9 cellular contexts compared by ENCODE assay signal in genomic region chr3:148992635-148993230, GRCh38. TPM values are rescaled to one million over a fixed set of nuclear protein-coding genes. Genes with fewer than 3 reads are reported as not detected.
DNase-seq lines count a peak whose midpoint lies in the region; ATAC-seq, FAIRE-seq and TF ChIP-seq lines count a peak whose summit lies in the region.
"Had no signal": no experiment of that assay in that cellular context is flagged by ENCODE, and none has a peak within 500 bp of the region (broad histone marks: within the 10 kb centered on the region; RNA-seq: fewer than 3 reads in every experiment).

No MANE protein-coding gene starts in this region.

- no peak for TF ChIP-seq POLR2A in esophagus squamous epithelium (IDR thresholded peaks at IDR 0.05)

- 88 to 93% methylated on average over 8 to 9 of the region's 10 CpGs for WGBS in esophagus squamous epithelium, 2 donors

- DNase-seq in GM06990 (ENCODE audit: extremely low read depth, insufficient read length) (no peak), Panc1 (ENCODE audit: low read depth, low spot score) (no peak), esophagus squamous epithelium (lab: John Stamatoyannopoulos, UW) (no peak), retinal pigment epithelial cell (ENCODE audit: low read depth) (no peak), RCC 7860 (ENCODE audit: low spot score) (no peak), A172 (ENCODE audit: low spot score) (no peak)
- DNase-seq: NCI-H226 had no signal

- intact Hi-C loops in Panc1 (cut with micrococcal nuclease; ENCODE audit: unreplicated experiment) (no loop called here), esophagus squamous epithelium (cut with DNase I) (no loop called here)

- POLR2A ChIA-PET in Panc1 (lab: Charles Lee): no interaction called here

- H3K9me3 ChIP-seq in Panc1 (ENCODE audit: control insufficient read depth, insufficient read depth, low read depth, low read length) (no peaks in the 10 kb centered on the region), esophagus squamous epithelium (no peaks in the 10 kb centered on the region)

- FAIRE-seq in RCC 7860 (lab: Jason Lieb, UNC): no peak

- H3K27me3 ChIP-seq in GM06990 (replicated peaks; ENCODE audit: control insufficient read depth, insufficient read depth, low read length) (no peaks in the 10 kb centered on the region), Panc1 (ENCODE audit: control insufficient read depth, insufficient read depth, low read length) (no peaks in the 10 kb centered on the region), esophagus squamous epithelium (no peaks in the 10 kb centered on the region)

- H3K4me3 ChIP-seq in GM06990 (replicated peaks; ENCODE audit: low read depth, low read length): peak overlapping the region; percentile 87
- peak overlapping the region; percentile 66 to 71 for H3K4me3 ChIP-seq in Panc1 (ENCODE audit: low read depth in 2 of 2, low read length in 2 of 2)
- peak overlapping the region; percentile 76 to 97 (median 95) for H3K4me3 ChIP-seq in esophagus squamous epithelium
- peak overlapping the region; percentile 65 for H3K4me3 ChIP-seq in retinal pigment epithelial cell (ENCODE audit: low read length)

- peaks cover 14% of the 10 kb centered on the region for H3K4me1 ChIP-seq in Panc1 (ENCODE audit: control insufficient read depth, insufficient read depth, low read length)
- H3K4me1 ChIP-seq in esophagus squamous epithelium: peaks cover 9 to 32% (median 9%) of the 10 kb centered on the region in 3 donors

- peak overlapping the region; percentile 82 for H3K27ac ChIP-seq in Panc1 (ENCODE audit: low read length)
- peak overlapping the region in 1 of 4 donors; percentile 96 for H3K27ac ChIP-seq in esophagus squamous epithelium

- TF ChIP-seq CTCF in GM06990 (IDR thresholded peaks at IDR 0.05; ENCODE audit: insufficient read depth, low read length, poor library complexity, severe bottlenecking) (no peak), Panc1 (IDR thresholded peaks at IDR 0.05) (no peak), esophagus squamous epithelium (IDR thresholded peaks at IDR 0.05) (no peak), retinal pigment epithelial cell (conservative IDR thresholded peaks at IDR 0.05; ENCODE audit: low read depth, low read length) (no peak)

- TSS peak; percentile 81 for BruUV-seq in Panc1 (replicated peaks; lab: Mats Ljungman, UMichigan)

- in situ Hi-C loops in Panc1 (cut with HindIII; ENCODE audit: low pct_unique_long_range_greater_than_20kb, low sequenced_read_pairs): no loop called here

- H3K36me3 ChIP-seq in GM06990 (ENCODE audit: control insufficient read depth, insufficient read depth, low read length) (peaks cover 5% of the 10 kb centered on the region), Panc1 (ENCODE audit: control insufficient read depth, insufficient read depth, low read length) (peaks cover 24% of the 10 kb centered on the region), esophagus squamous epithelium (peaks cover 0 to 38% (median 3%) of the 10 kb centered on the region in 3 donors)

- CTCF ChIA-PET in Panc1 (lab: Charles Lee): interaction anchor here (0.6 kb wide), 1 partner anchor 1256 kb away, joined by 4 read pairs; no protein-coding TSS in a partner anchor

- ATAC-seq in Panc1 (no peak), GM18520 (IDR thresholded peaks at IDR 0.05; ENCODE audit: unreplicated experiment) (no peak), HG02610 (IDR thresholded peaks at IDR 0.05; ENCODE audit: unreplicated experiment) (no peak)

RNA-seq across cellular contexts. Expression of gene GYG1, which starts 1.4 kb away (rescaled TPM):
- total RNA-seq in Panc1 (2021; ENCODE audit: unreplicated experiment): 75.2 TPM
- polyA plus RNA-seq in Panc1 (2012; ENCODE audit: insufficient read length): 89.3 TPM
- 10 to 100 TPM; 16.6 to 55.5 (median 35.8) TPM for total RNA-seq in esophagus squamous epithelium
- total RNA-seq in A172 (2014; rRNA removed; shearing (Covaris generic)): 27.8 and 39.0 TPM in 2 replicates
